21 cellular contexts compared by ENCODE assay signal in genomic region chr14:103915616-103916015, GRCh38. TPM values are rescaled to one million over a fixed set of nuclear protein-coding genes. Genes with fewer than 3 reads are reported as not detected.
"Had no signal": no experiment of that assay in that cellular context is flagged by ENCODE, and none has a peak within 500 bp of the region (broad histone marks: within the 10 kb centered on the region; RNA-seq: fewer than 3 reads in every experiment).

No MANE protein-coding gene starts in this region.

- H3K27ac Mint-ChIP-seq: nephron had no signal

- H3K9me3 ChIP-seq: adrenal gland, tibial nerve, vagina had no signal

- H3K4me3 ChIP-seq: adrenal gland, lung, tibial nerve, vagina had no signal

- H3K4me3 Mint-ChIP-seq: nephron had no signal

- H3K9me3 Mint-ChIP-seq: nephron had no signal

- DNase-seq: activated CD4-positive, alpha-beta T cell treated with anti-CD3 and anti-CD28 coated beads for 4 hours; activated CD8-positive, alpha-beta memory T cell treated with anti-CD3 and anti-CD28 coated beads, Interleukin-2, amount 50 U/mL, for 4 hours; activated naive CD4-positive, alpha-beta T cell; adrenal gland; foreskin melanocyte; kidney; midbrain; stimulated activated naive CD4-positive, alpha-beta T cell treated with Interleukin-2 at 50 U/mL for 16 hours; SW 1271; T-helper 2 cell; WERI-Rb-1 had no signal

- H3K27ac ChIP-seq: adrenal gland, epithelial cell of prostate, vagina, WERI-Rb-1 had no signal

- ATAC-seq: left lobe of liver had no signal

- H3K4me1 Mint-ChIP-seq: nephron had no signal

- H3K27me3 ChIP-seq: adrenal gland, tibial nerve, vagina had no signal

RNA-seq across cellular contexts. Expression of gene TDRD9, which starts 12.6 kb away (rescaled TPM):
- total RNA-seq: astrocyte, SK-MEL-5 had no signal

RNA-seq across cellular contexts. Expression of gene RD3L, which starts 26.7 kb away (rescaled TPM):
- total RNA-seq: adrenal gland, astrocyte, dermis microvascular lymphatic vessel endothelial cell, kidney, left lobe of liver, lung, renal cortical epithelial cell, SK-MEL-5, tibial nerve, vagina had no signal
- polyA plus RNA-seq: adrenal gland had no signal
